Comparison of ENCODE assay signal across 11 cellular contexts in the genomic region with DNA sequence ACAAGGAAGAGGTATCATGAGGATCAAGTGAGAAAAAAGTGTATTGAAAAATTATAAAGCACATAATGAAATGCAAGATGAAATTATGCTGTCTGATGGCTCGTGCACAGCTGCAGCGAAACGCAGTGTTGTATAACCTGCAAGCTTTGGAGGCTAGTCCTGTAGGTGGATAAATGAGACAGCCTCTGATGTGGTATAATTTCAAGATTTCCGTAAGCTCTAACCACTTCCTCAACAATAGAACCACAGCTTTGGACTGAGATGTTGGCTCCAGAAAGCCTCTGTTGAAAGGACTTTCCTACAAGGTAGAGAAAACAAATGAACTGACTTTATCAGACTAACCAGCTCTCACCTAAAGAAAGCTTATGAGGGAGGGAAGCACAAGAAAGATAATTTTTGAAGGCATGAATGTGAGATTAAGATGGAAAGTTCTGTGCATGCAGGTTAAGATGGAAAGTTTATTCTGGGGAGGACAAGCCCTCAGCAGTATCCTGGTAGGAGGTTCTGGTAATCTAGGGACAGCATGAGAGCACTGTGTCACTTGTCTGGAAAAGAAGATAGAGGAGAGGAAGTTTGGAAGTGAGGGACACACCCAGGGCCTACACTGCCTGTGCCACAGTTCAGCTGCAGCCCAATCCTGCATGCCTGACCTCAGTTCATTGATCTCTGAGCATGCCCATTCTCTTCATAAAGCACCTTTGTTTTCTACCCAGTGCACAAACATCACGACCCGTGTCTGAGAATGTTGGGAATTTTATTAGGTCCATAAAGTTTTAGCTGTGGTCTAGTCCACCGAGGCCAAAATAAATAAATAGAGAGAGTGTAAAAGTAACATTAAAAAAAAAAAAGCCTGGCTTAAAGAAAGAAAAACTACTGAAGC.
DNase-seq lines count a peak whose midpoint lies in the region; ATAC-seq and TF ChIP-seq lines count a peak whose summit lies in the region.
"Had no signal": no experiment of that assay in that cellular context is flagged by ENCODE, and none has a peak within 500 bp of the region (broad histone marks: within the 10 kb centered on the region; RNA-seq: fewer than 3 reads in every experiment).

No MANE protein-coding gene starts in this region.

- peak; percentile 94 for ATAC-seq in DND-41 (ENCODE audit: insufficient read depth, low read depth)

- POLR2A ChIA-PET in HEK293 (lab: Yijun Ruan, JAX) = no interaction called here
- POLR2A ChIA-PET in A673 (lab: Charles Lee; ENCODE audit: low non-redundant PET) = no interaction called here

- DNase-seq in DND-41 = peak; percentile 80
- peak; percentile 67 for DNase-seq in OCI-M2 (lab: John Stamatoyannopoulos, UW; ENCODE audit: unreplicated experiment)
- DNase-seq in foreskin melanocyte = peak; percentile 5
- DNase-seq in A673 (ENCODE audit: low spot score) = no peak
- DNase-seq in G401 (ENCODE audit: low spot score) = no peak
- no peak for DNase-seq in NCI-H510A (lab: John Stamatoyannopoulos, UW)
- no peak for DNase-seq in COLO829 (ENCODE audit: low spot score)
- DNase-seq: glutamatergic neuron, nucleus accumbens, SW 1271 had no signal

- no TSS peak for BruUV-seq in A673 (replicated peaks; lab: Mats Ljungman, UMichigan)

- H2AFZ ChIP-seq in DND-41 (ENCODE audit: low read depth, low read length) = no peak overlapping the region; the same call in 1 of the 2 replicates

- peak overlapping the region; percentile 88 for H3K27ac ChIP-seq in DND-41 (ENCODE audit: low read length)
- peak overlapping the region; percentile 0; the same call in 1 of the 2 replicates for H3K27ac ChIP-seq in HEK293 (ENCODE audit: extremely low read depth, low read depth, low read length)
- no peak overlapping the region for H3K27ac ChIP-seq in A673 (ENCODE audit: low read depth, low read length, poor library complexity, severe bottlenecking)

- H3K4me1 ChIP-seq in DND-41 (ENCODE audit: insufficient read depth, low read length) = peaks cover 61% of the 10 kb centered on the region
- 0 out of 2 replicates have a peak, but pooled peaks cover 4% of the 10 kb centered on the region for H3K4me1 ChIP-seq in HEK293 (ENCODE audit: control insufficient read depth, insufficient read depth, low read length)
- no peaks in the 10 kb centered on the region for H3K4me1 ChIP-seq in A673 (ENCODE audit: insufficient read depth, low read length, poor library complexity, severe bottlenecking)

- peak overlapping the region; percentile 60 for H3K4me2 ChIP-seq in DND-41 (ENCODE audit: insufficient read depth, low read length)

- TF ChIP-seq CTCF in DND-41 (IDR thresholded peaks at IDR 0.05; ENCODE audit: borderline replicate concordance, extremely low read depth, low read length, poor library complexity, severe bottlenecking) (no peak), HEK293 (tag by site-specific recombination; IDR thresholded peaks at IDR 0.05) (no peak), A673 (conservative IDR thresholded peaks at IDR 0.05; ENCODE audit: low read depth, low read length) (no peak)

- H3K9ac ChIP-seq in DND-41 (ENCODE audit: low read depth, low read length) = peak overlapping the region; percentile 42

- H3K79me2 ChIP-seq in DND-41 (ENCODE audit: insufficient read depth, low read length) = no peaks in the 10 kb centered on the region

- peak overlapping the region in 1 of 2 experiments; percentile 46; a peak in 2 of 4 replicates for H3K4me3 ChIP-seq in DND-41 (ENCODE audit: low read depth in 1 of 2, low read length in 2 of 2)
- no peak overlapping the region for H3K4me3 ChIP-seq in HEK293 (ENCODE audit: low read depth, low read length)
- no peak overlapping the region for H3K4me3 ChIP-seq in A673 (ENCODE audit: low read depth, low read length, poor library complexity, severe bottlenecking)

- peaks cover 9% of the 10 kb centered on the region for H3K9me3 ChIP-seq in DND-41 (ENCODE audit: insufficient read depth, low read length, severe bottlenecking)
- H3K9me3 ChIP-seq in HEK293 (ENCODE audit: control insufficient read depth, insufficient read depth, low read depth, low read length) = no peaks in the 10 kb centered on the region
- peaks cover 7% of the 10 kb centered on the region for H3K9me3 ChIP-seq in A673 (ENCODE audit: low read depth, low read length, poor library complexity, severe bottlenecking)

- intact Hi-C loops in A673 (cut with micrococcal nuclease; ENCODE audit: unreplicated experiment) = no loop called here

- no peaks in the 10 kb centered on the region for H3K27me3 ChIP-seq in DND-41 (ENCODE audit: insufficient read depth, low read length, poor library complexity)
- H3K27me3 ChIP-seq in A673 (replicated peaks; ENCODE audit: insufficient read depth, low read depth, low read length, poor library complexity) = no peaks in the 10 kb centered on the region

- H3K36me3 ChIP-seq in DND-41 (ENCODE audit: insufficient read depth, low read length) = no peaks in the 10 kb centered on the region
- H3K36me3 ChIP-seq in HEK293 (ENCODE audit: control insufficient read depth in 2 of 2, insufficient read depth in 1 of 2, low read length in 2 of 2) = no peaks in the 10 kb centered on the region
- H3K36me3 ChIP-seq in A673 (ENCODE audit: insufficient read depth, low read length, poor library complexity, severe bottlenecking) = no peaks in the 10 kb centered on the region

- no peaks in the 10 kb centered on the region for H4K20me1 ChIP-seq in DND-41 (ENCODE audit: insufficient read depth, low read length)

- in situ Hi-C loops in G401 (cut with HindIII; ENCODE audit: low sequenced_read_pairs) = no loop called here

- CTCF ChIA-PET in HEK293 (lab: Yijun Ruan, JAX) = interaction anchor here (0.5 kb wide), 1 partner anchor 132 kb away, joined by 3 read pairs; no protein-coding TSS in a partner anchor
- CTCF ChIA-PET in A673 (lab: Charles Lee) = no interaction called here

TF ChIP-seq in HEK293, 187 proteins besides CTCF, POLR2A, EP300 and RAD21 (continues in another document):
- TF ChIP-seq ZNF416 (tag by site-specific recombination; IDR thresholded peaks at IDR 0.05) (no peak), ZNF138 (tag by site-specific recombination; IDR thresholded peaks at IDR 0.05; ENCODE audit: borderline replicate concordance) (no peak), MYNN (tag by site-specific recombination; IDR thresholded peaks at IDR 0.05; ENCODE audit: borderline replicate concordance) (no peak), RBAK (tag by site-specific recombination; IDR thresholded peaks at IDR 0.05) (no peak), ZNF112 (tag by site-specific recombination; IDR thresholded peaks at IDR 0.05) (no peak)
- TF ChIP-seq, protein P1, sequence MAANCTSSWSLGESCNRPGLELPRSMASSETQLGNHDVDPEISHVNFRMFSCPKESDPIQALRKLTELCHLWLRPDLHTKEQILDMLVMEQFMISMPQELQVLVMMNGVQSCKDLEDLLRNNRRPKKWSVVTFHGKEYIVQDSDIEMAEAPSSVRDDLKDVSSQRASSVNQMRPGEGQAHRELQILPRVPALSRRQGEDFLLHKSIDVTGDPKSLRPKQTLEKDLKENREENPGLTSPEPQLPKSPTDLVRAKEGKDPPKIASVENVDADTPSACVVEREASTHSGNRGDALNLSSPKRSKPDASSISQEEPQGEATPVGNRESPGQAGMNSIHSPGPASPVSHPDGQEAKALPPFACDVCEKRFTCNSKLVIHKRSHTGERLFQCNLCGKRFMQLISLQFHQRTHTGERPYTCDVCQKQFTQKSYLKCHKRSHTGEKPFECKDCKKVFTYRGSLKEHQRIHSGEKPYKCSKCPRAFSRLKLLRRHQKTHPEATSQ (tag by site-specific recombination; IDR thresholded peaks at IDR 0.05) = no peak
- TF ChIP-seq, protein P2, sequence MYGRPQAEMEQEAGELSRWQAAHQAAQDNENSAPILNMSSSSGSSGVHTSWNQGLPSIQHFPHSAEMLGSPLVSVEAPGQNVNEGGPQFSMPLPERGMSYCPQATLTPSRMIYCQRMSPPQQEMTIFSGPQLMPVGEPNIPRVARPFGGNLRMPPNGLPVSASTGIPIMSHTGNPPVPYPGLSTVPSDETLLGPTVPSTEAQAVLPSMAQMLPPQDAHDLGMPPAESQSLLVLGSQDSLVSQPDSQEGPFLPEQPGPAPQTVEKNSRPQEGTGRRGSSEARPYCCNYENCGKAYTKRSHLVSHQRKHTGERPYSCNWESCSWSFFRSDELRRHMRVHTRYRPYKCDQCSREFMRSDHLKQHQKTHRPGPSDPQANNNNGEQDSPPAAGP (tag by site-specific recombination; IDR thresholded peaks at IDR 0.05) = no peak
- TF ChIP-seq, protein P3, sequence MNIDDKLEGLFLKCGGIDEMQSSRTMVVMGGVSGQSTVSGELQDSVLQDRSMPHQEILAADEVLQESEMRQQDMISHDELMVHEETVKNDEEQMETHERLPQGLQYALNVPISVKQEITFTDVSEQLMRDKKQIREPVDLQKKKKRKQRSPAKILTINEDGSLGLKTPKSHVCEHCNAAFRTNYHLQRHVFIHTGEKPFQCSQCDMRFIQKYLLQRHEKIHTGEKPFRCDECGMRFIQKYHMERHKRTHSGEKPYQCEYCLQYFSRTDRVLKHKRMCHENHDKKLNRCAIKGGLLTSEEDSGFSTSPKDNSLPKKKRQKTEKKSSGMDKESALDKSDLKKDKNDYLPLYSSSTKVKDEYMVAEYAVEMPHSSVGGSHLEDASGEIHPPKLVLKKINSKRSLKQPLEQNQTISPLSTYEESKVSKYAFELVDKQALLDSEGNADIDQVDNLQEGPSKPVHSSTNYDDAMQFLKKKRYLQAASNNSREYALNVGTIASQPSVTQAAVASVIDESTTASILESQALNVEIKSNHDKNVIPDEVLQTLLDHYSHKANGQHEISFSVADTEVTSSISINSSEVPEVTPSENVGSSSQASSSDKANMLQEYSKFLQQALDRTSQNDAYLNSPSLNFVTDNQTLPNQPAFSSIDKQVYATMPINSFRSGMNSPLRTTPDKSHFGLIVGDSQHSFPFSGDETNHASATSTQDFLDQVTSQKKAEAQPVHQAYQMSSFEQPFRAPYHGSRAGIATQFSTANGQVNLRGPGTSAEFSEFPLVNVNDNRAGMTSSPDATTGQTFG (tag by site-specific recombination; IDR thresholded peaks at IDR 0.05; ENCODE audit: borderline replicate concordance) = no peak
- TF ChIP-seq, protein P4, sequence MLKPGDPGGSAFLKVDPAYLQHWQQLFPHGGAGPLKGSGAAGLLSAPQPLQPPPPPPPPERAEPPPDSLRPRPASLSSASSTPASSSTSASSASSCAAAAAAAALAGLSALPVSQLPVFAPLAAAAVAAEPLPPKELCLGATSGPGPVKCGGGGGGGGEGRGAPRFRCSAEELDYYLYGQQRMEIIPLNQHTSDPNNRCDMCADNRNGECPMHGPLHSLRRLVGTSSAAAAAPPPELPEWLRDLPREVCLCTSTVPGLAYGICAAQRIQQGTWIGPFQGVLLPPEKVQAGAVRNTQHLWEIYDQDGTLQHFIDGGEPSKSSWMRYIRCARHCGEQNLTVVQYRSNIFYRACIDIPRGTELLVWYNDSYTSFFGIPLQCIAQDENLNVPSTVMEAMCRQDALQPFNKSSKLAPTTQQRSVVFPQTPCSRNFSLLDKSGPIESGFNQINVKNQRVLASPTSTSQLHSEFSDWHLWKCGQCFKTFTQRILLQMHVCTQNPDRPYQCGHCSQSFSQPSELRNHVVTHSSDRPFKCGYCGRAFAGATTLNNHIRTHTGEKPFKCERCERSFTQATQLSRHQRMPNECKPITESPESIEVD (tag by site-specific recombination; IDR thresholded peaks at IDR 0.05) = peak; percentile 84

Comparison
In these comparisons a context has a peak if more than half of its experiments do, and no peak if none do; other contexts are left out.
1. DNase-seq: peak in DND-41 (single experiment), OCI-M2 (single experiment) and foreskin melanocyte (single experiment); none in A673 (single experiment), G401 (single experiment), NCI-H510A (single experiment) and COLO829 (single experiment).